13 cellular contexts compared by ENCODE assay signal in the genomic region with DNA sequence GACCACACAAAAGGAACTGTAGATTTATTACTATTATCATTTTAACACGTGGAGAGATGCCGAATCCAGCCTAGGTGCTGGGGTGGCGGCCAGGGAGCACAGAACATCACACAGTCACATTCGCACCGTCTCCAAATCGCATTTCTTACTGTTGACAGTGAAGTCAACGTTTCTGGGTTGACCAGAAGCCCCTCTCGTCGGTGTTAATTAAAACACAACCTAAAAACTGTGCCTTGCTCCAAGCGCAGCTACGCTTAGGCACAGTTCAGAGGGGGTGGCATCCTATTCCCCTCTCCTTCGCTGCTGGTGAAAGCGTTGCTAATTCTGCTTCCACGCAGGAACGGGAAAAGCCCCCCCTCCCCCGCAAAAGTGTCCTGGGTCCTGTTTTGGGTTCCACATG. TPM values are rescaled to one million over a fixed set of nuclear protein-coding genes. Genes with fewer than 3 reads are reported as not detected.
DNase-seq lines count a peak whose midpoint lies in the region; ATAC-seq and TF ChIP-seq lines count a peak whose summit lies in the region.
"Had no signal": no experiment of that assay in that cellular context is flagged by ENCODE, and none has a peak within 500 bp of the region (broad histone marks: within the 10 kb centered on the region; RNA-seq: fewer than 3 reads in every experiment).

No MANE protein-coding gene starts in this region.

- in situ Hi-C loops in Panc1 (cut with HindIII; ENCODE audit: low pct_unique_long_range_greater_than_20kb, low sequenced_read_pairs): loop anchor here (25.0 kb wide), 1 partner anchor 150 kb away; no protein-coding TSS in a partner anchor

- POLR2A ChIA-PET in Panc1 (lab: Charles Lee): interaction anchor here (0.6 to 1.5 kb wide), 2 partner anchors 11 to 24 kb away, joined by 3 to 5 read pairs; no protein-coding TSS in a partner anchor

- H3K4me3 ChIP-seq in Panc1 (ENCODE audit: low read depth in 2 of 2, low read length in 2 of 2) (peak overlapping the region; percentile 72 to 91), endodermal cell (ENCODE audit: low read length) (peak overlapping the region; percentile 79), mesendoderm (ENCODE audit: low read length) (no peak overlapping the region)
- H3K4me3 ChIP-seq: transverse colon had no signal

- H3K4me1 ChIP-seq in Panc1 (ENCODE audit: control insufficient read depth, insufficient read depth, low read length) (peaks cover 28% of the 10 kb centered on the region), endodermal cell (ENCODE audit: control insufficient read depth, insufficient read depth, low read length) (peaks cover 19% of the 10 kb centered on the region), mesendoderm (ENCODE audit: control insufficient read depth, low read depth, low read length) (peaks cover 11% of the 10 kb centered on the region)

- intact Hi-C loops in Panc1 (cut with micrococcal nuclease; ENCODE audit: unreplicated experiment): no loop called here

- H2AK5ac ChIP-seq in mesendoderm (ENCODE audit: low read length): no peak overlapping the region

- no peak overlapping the region for H2BK15ac ChIP-seq in mesendoderm (replicated peaks; ENCODE audit: low read depth)

- no peak overlapping the region for H3K4ac ChIP-seq in mesendoderm (ENCODE audit: low read depth, low read length)

- H3K36me3 ChIP-seq in Panc1 (ENCODE audit: control insufficient read depth, insufficient read depth, low read length) (no peaks in the 10 kb centered on the region; the same call in 1 of the 2 replicates), endodermal cell (ENCODE audit: control insufficient read depth, insufficient read depth, low read length) (no peaks in the 10 kb centered on the region), mesendoderm (ENCODE audit: control insufficient read depth, insufficient read depth, low read length) (no peaks in the 10 kb centered on the region)
- H3K36me3 ChIP-seq: pancreas, Peyer's patch, transverse colon had no signal

- H3K4me1 Mint-ChIP-seq in endodermal cell (peaks cover 64% of the 10 kb centered on the region), type B pancreatic cell (ENCODE audit: unreplicated experiment) (peaks cover 49% of the 10 kb centered on the region)

- H3K27me3 Mint-ChIP-seq in endodermal cell (ENCODE audit: insufficient read depth) (peaks cover 62% of the 10 kb centered on the region), type B pancreatic cell (peaks cover 52% of the 10 kb centered on the region)

- peaks cover 15% of the 10 kb centered on the region for H3K79me2 ChIP-seq in mesendoderm (ENCODE audit: control insufficient read depth, insufficient read depth, low read length)

- H3K27me3 ChIP-seq in Panc1 (ENCODE audit: control insufficient read depth, insufficient read depth, low read length): no peaks in the 10 kb centered on the region
- H3K27me3 ChIP-seq in endodermal cell (ENCODE audit: control insufficient read depth, insufficient read depth, low read length, poor library complexity, severe bottlenecking): peaks cover 84% of the 10 kb centered on the region
- H3K27me3 ChIP-seq in mesendoderm (ENCODE audit: insufficient read depth, low read length, poor library complexity): peaks cover 3% of the 10 kb centered on the region
- H3K27me3 ChIP-seq: pancreas had no signal

- H3K4me2 ChIP-seq in mesendoderm (ENCODE audit: low read length): peak overlapping the region; percentile 24

- peak overlapping the region; percentile 53 for H3K56ac ChIP-seq in mesendoderm (ENCODE audit: low read length)

- H3K27ac Mint-ChIP-seq in endodermal cell (no peak overlapping the region), type B pancreatic cell (peak overlapping the region; percentile 71)
- H3K27ac Mint-ChIP-seq: activated T-helper 2 cell treated with anti-CD3 and anti-CD28 coated beads, Interferon-gamma antibody, Interleukin-2, Interleukin-4, amounts not matched to agents 10 μg/mL and 5 μg/mL and 100 μg/mL, durations not matched to agents 14 hours and 24 hours and 36 hours had no signal

- H3K79me1 ChIP-seq in mesendoderm (ENCODE audit: low read length): peaks cover 20% of the 10 kb centered on the region

- H3K4me3 Mint-ChIP-seq in endodermal cell: peak overlapping the region; percentile 54
- peak overlapping the region; percentile 91 for H3K4me3 Mint-ChIP-seq in type B pancreatic cell

- DNase-seq in Panc1 (ENCODE audit: low read depth, low spot score): no peak
- DNase-seq in endodermal cell: peak; percentile 50
- no peak for DNase-seq in mesendoderm
- DNase-seq in type B pancreatic cell (ENCODE audit: extremely low spot score, unreplicated experiment): no peak
- no peak for DNase-seq in activated CD8-positive, alpha-beta memory T cell treated with anti-CD3 and anti-CD28 coated beads, Interleukin-2, amount 50 U/mL, for 4 hours
- no peak for DNase-seq in NK-92 treated with Interleukin-12 subunit alpha and Interleukin-12 subunit beta, amount 100 ng/mL, for 24 hours (lab: John Stamatoyannopoulos, UW)
- DNase-seq: central memory CD4-positive, alpha-beta T cell; transverse colon had no signal

- H3K36me3 Mint-ChIP-seq in endodermal cell (ENCODE audit: low read depth): peaks cover 2% of the 10 kb centered on the region
- H3K36me3 Mint-ChIP-seq in type B pancreatic cell: peaks cover 5% of the 10 kb centered on the region
- H3K36me3 Mint-ChIP-seq: IgD-negative memory B cell had no signal

- H2BK120ac ChIP-seq in mesendoderm (ENCODE audit: low read depth, low read length): no peak overlapping the region

- no peaks in the 10 kb centered on the region for H3K9me3 ChIP-seq in Panc1 (ENCODE audit: control insufficient read depth, insufficient read depth, low read depth, low read length)
- H3K9me3 ChIP-seq in endodermal cell (ENCODE audit: control insufficient read depth, low read length): no peaks in the 10 kb centered on the region
- H3K9me3 ChIP-seq: pancreas, Peyer's patch, transverse colon had no signal

- H4K5ac ChIP-seq in mesendoderm (ENCODE audit: low read length): no peak overlapping the region

- H3K27ac ChIP-seq in Panc1 (ENCODE audit: low read length): peak overlapping the region; percentile 98
- H3K27ac ChIP-seq in endodermal cell (ENCODE audit: low read depth, low read length): no peak overlapping the region
- H3K27ac ChIP-seq in mesendoderm (ENCODE audit: low read depth, low read length): no peak overlapping the region
- H3K27ac ChIP-seq: Peyer's patch, transverse colon had no signal

- H4K8ac ChIP-seq in mesendoderm (ENCODE audit: low read depth, low read length): no peak overlapping the region

- BruUV-seq in Panc1 (replicated peaks; lab: Mats Ljungman, UMichigan): TSS peak; percentile 11

- H3K9me3 Mint-ChIP-seq in endodermal cell (no peaks in the 10 kb centered on the region), type B pancreatic cell (no peaks in the 10 kb centered on the region)
- H3K9me3 Mint-ChIP-seq: activated T-helper 2 cell treated with anti-CD3 and anti-CD28 coated beads, Interferon-gamma antibody, Interleukin-2, Interleukin-4, amounts not matched to agents 10 μg/mL and 5 μg/mL and 100 μg/mL, durations not matched to agents 14 hours and 24 hours and 36 hours had no signal

- TF ChIP-seq CTCF in Panc1 (IDR thresholded peaks at IDR 0.05): no peak
- TF ChIP-seq CTCF in endodermal cell (conservative IDR thresholded peaks at IDR 0.05): no peak
- TF ChIP-seq CTCF in type B pancreatic cell (conservative IDR thresholded peaks at IDR 0.05): no peak

- no peak for ATAC-seq in Panc1
- no peak for ATAC-seq in GM21360 (IDR thresholded peaks at IDR 0.05; ENCODE audit: unreplicated experiment)
- ATAC-seq: pancreas had no signal

- H3K9ac ChIP-seq in endodermal cell (ENCODE audit: extremely low read depth, low read length, poor library complexity, severe bottlenecking) (no peak overlapping the region), mesendoderm (ENCODE audit: low read length) (peak overlapping the region; percentile 20)

- whole genome bisulfite sequencing in endodermal cell (ENCODE audit: insufficient coverage in 1 of 2, insufficient read length in 1 of 2), 2 experiments: 15 to 23% methylated on average over 7 to 16 of the region's 16 CpGs
- no CpG with 5 or more reads among the region's 16 CpGs for WGBS in mesendoderm (ENCODE audit: extremely low coverage, insufficient coverage, low lambda C conversion rate)

- H3K23ac ChIP-seq in mesendoderm (ENCODE audit: low read length): no peak overlapping the region

- no peak overlapping the region for H3K18ac ChIP-seq in mesendoderm (ENCODE audit: low read length)

- CTCF ChIA-PET in Panc1 (lab: Charles Lee): interaction anchor here (0.6 kb wide), 1 partner anchor 15 kb away, joined by 3 read pairs; no protein-coding TSS in a partner anchor

- H2BK5ac ChIP-seq in mesendoderm (ENCODE audit: low read length): no peak overlapping the region

RNA-seq across cellular contexts. Expression of a gene that starts 4.1 kb away (rescaled TPM):
- total RNA-seq in Panc1 (2021; ENCODE audit: unreplicated experiment) (67.4 TPM), endodermal cell (10 to 100 TPM in 1 of 2 donors, 1 to 10 TPM in 1; 8.4 to 16.2 TPM), type B pancreatic cell (ENCODE audit: low replicate concordance) (13.7 and 30.3 TPM in 2 replicates)
- polyA plus RNA-seq in Panc1 (2012; ENCODE audit: insufficient read length): 76.4 TPM
- polyA plus RNA-seq in endodermal cell (2013, experiment 1 of 2): 1.7 TPM
- 2.0 TPM for polyA plus RNA-seq in endodermal cell (2013, experiment 2 of 2)
- polyA plus RNA-seq in mesendoderm (2013, experiment 1 of 2): 1.7 TPM
- 1.7 TPM for polyA plus RNA-seq in mesendoderm (2013, experiment 2 of 2)
- total RNA-seq: activated T-helper 2 cell treated with anti-CD3 and anti-CD28 coated beads, Interferon-gamma antibody, Interleukin-2, Interleukin-4, amounts not matched to agents 10 μg/mL and 5 μg/mL and 100 μg/mL, durations not matched to agents 14 hours and 24 hours and 36 hours had no signal
- polyA plus RNA-seq: IgD-negative memory B cell had no signal
